14 cellular contexts compared by ENCODE assay signal in the genomic region with DNA sequence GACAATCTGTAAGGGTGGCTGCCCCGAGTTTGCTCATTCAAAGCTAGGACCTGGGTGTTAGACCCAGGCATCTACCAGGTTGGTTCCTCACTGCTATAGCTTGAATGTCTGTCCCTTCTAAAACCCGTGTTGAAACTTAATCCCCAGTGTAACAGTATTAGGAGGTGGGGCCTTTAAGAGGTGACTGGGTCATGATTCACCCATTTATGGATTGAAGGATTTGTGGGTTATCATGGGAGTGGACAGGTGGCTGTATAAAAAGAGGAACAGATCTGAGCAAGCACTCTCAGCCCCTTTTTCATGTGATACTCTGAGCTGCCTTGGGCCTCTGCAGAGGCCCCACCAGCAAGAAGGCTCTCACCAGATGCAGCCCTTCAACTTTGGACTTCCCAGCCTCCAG. TPM values are rescaled to one million over a fixed set of nuclear protein-coding genes. Genes with fewer than 3 reads are reported as not detected.
DNase-seq lines count a peak whose midpoint lies in the region; ATAC-seq and TF ChIP-seq lines count a peak whose summit lies in the region.
"Had no signal": no experiment of that assay in that cellular context is flagged by ENCODE, and none has a peak within 500 bp of the region (broad histone marks: within the 10 kb centered on the region; RNA-seq: fewer than 3 reads in every experiment).

No MANE protein-coding gene starts in this region.

- H2AFZ ChIP-seq in HCT116 (ENCODE audit: low read depth, low read length, poor library complexity, severe bottlenecking) = no peak overlapping the region

- RAD21 ChIA-PET in HCT116 (lab: Charles Lee; ENCODE audit: low non-redundant PET in 1 of 2, low total read pairs in 2 of 2, uncharacterized antibody in 2 of 2, unreplicated experiment in 2 of 2) = no interaction called here

- no peaks in the 10 kb centered on the region for H3K79me2 ChIP-seq in HCT116 (ENCODE audit: insufficient read depth, low read length)

- H3K27me3 ChIP-seq in HCT116 (ENCODE audit: insufficient read depth, low read length) (no peaks in the 10 kb centered on the region), WERI-Rb-1 (ENCODE audit: insufficient read depth, low read depth, severe bottlenecking) (no peaks in the 10 kb centered on the region), psoas muscle (ENCODE audit: insufficient read depth in 3 of 3, low read length in 2 of 3) (no peaks in the 10 kb centered on the region)
- H3K27me3 ChIP-seq: Peyer's patch had no signal

- in situ Hi-C loops in G401 (cut with HindIII; ENCODE audit: low sequenced_read_pairs) = no loop called here

- TF ChIP-seq CTCF in HCT116 (IDR thresholded peaks at IDR 0.05 in 2 of 3, conservative IDR thresholded peaks at IDR 0.05 in 1 of 3; ENCODE audit: borderline replicate concordance in 1 of 3, insufficient read depth in 1 of 3, low read depth in 2 of 3, low read length in 2 of 3) = no peak
- TF ChIP-seq CTCF in NB4 (IDR thresholded peaks at IDR 0.05; ENCODE audit: low read depth, low read length) = no peak
- no peak for TF ChIP-seq CTCF in WERI-Rb-1 (IDR thresholded peaks at IDR 0.05; ENCODE audit: low read depth, low read length)
- no peak for TF ChIP-seq CTCF in psoas muscle (IDR thresholded peaks at IDR 0.05)
- no peak for TF ChIP-seq CTCF in Calu3 (IDR thresholded peaks at IDR 0.05; ENCODE audit: unreplicated experiment)

- H3K36me3 ChIP-seq in HCT116 (ENCODE audit: control insufficient read depth in 1 of 2, insufficient read depth in 2 of 2, low read length in 2 of 2) (no peaks in the 10 kb centered on the region), WERI-Rb-1 (no peaks in the 10 kb centered on the region), psoas muscle (ENCODE audit: insufficient read depth in 1 of 2, low read depth in 1 of 2) (no peaks in the 10 kb centered on the region)
- H3K36me3 ChIP-seq: Peyer's patch had no signal

- no peaks in the 10 kb centered on the region for H3K27me3 Mint-ChIP-seq in Calu3 (ENCODE audit: unreplicated experiment)

- H3K4me3 ChIP-seq in HCT116 (replicated peaks in 1 of 2; ENCODE audit: low read depth in 1 of 2, low read length in 2 of 2) = no peak overlapping the region
- no peak overlapping the region for H3K4me3 ChIP-seq in NB4 (ENCODE audit: low read depth, low read length)
- H3K4me3 ChIP-seq in WERI-Rb-1 (ENCODE audit: low read depth, low read length) = no peak overlapping the region
- no peak overlapping the region for H3K4me3 ChIP-seq in psoas muscle
- H3K4me3 ChIP-seq: Peyer's patch had no signal

- no peaks in the 10 kb centered on the region for H3K9me3 Mint-ChIP-seq in Calu3 (ENCODE audit: low read depth, unreplicated experiment)

- no peaks in the 10 kb centered on the region for H3K9me3 ChIP-seq in HCT116 (ENCODE audit: control insufficient read depth in 1 of 2, insufficient read depth in 1 of 2, low read depth in 1 of 2, low read length in 2 of 2)
- H3K9me3 ChIP-seq in WERI-Rb-1 (ENCODE audit: severe bottlenecking) = peaks cover 9% of the 10 kb centered on the region
- H3K9me3 ChIP-seq in psoas muscle = no peaks in the 10 kb centered on the region
- H3K9me3 ChIP-seq: Peyer's patch had no signal

- H3K27ac ChIP-seq in HCT116 (ENCODE audit: low read depth, low read length) (no peak overlapping the region), WERI-Rb-1 (peak overlapping the region; percentile 8; the same call in 1 of the 2 replicates), psoas muscle (no peak overlapping the region)
- H3K27ac ChIP-seq: Peyer's patch had no signal

- no peak overlapping the region for H3K4me3 Mint-ChIP-seq in Calu3 (ENCODE audit: low read depth, unreplicated experiment)
- H3K4me3 Mint-ChIP-seq: CD14-positive monocyte had no signal

- BruUV-seq in HCT116 (replicated peaks; lab: Mats Ljungman, UMichigan) = no TSS peak
- BruUV-seq in Calu3 (replicated peaks; lab: Mats Ljungman, UMichigan) = no TSS peak

- DNase-seq in HCT116 (ENCODE audit: low read depth, low spot score) = no peak
- peak; percentile 38 for DNase-seq in NB4 (ENCODE audit: low read depth)
- DNase-seq in WERI-Rb-1 = no peak
- no peak for DNase-seq in psoas muscle
- DNase-seq in Calu3 = no peak
- no peak for DNase-seq in putamen (ENCODE audit: low spot score)
- DNase-seq in G401 (ENCODE audit: low spot score) = no peak
- DNase-seq: NCI-H1436 treated with DMSO at 0.1 percent for 48 hours, NCI-H2029 treated with DMSO at 0.1 percent for 48 hours, NCI-H2171 treated with DMSO at 0.1 percent for 48 hours, NCI-H774, Peyer's patch, SHP77 treated with DMSO at 0.1 percent for 48 hours had no signal

- no peak overlapping the region for H3K27ac Mint-ChIP-seq in Calu3 (ENCODE audit: unreplicated experiment)

- peaks cover 3 to 11% of the 10 kb centered on the region in 2 experiments; a peak in 2 of 4 replicates for H3K4me1 ChIP-seq in HCT116 (ENCODE audit: control insufficient read depth in 1 of 2, insufficient read depth in 2 of 2, low read length in 2 of 2)
- H3K4me1 ChIP-seq in psoas muscle = peaks cover 4% of the 10 kb centered on the region
- H3K4me1 ChIP-seq: Peyer's patch had no signal

- H3K36me3 Mint-ChIP-seq in Calu3 (ENCODE audit: insufficient read depth, unreplicated experiment) = no peaks in the 10 kb centered on the region
- H3K36me3 Mint-ChIP-seq: CD14-positive monocyte had no signal

- no peaks in the 10 kb centered on the region for H3K4me1 Mint-ChIP-seq in Calu3 (ENCODE audit: low read depth, unreplicated experiment)

- H3K9ac ChIP-seq in HCT116 (ENCODE audit: low read length) = no peak overlapping the region

- POLR2A ChIA-PET in HCT116 (lab: Charles Lee) = no interaction called here

- no peak for TF ChIP-seq POLR2A in HCT116 (IDR thresholded peaks at IDR 0.05; ENCODE audit: borderline replicate concordance, extremely low read depth, insufficient read depth, insufficient read length)
- TF ChIP-seq POLR2A in NB4 (IDR thresholded peaks at IDR 0.05; ENCODE audit: extremely low read depth, insufficient read length) = no peak

- H4K20me1 ChIP-seq in HCT116 (ENCODE audit: insufficient read depth) = no peaks in the 10 kb centered on the region

- no peak overlapping the region for H3K4me2 ChIP-seq in HCT116 (ENCODE audit: low read length)

- no peaks in the 10 kb centered on the region for H3K9me2 ChIP-seq in HCT116 (ENCODE audit: insufficient read depth)

- ATAC-seq in HCT116 (peak; percentile 54), psoas muscle (peak in 3 of 4 donors; percentile 14 to 36 (median 19))

- CTCF ChIA-PET in HCT116 (lab: Charles Lee) = interaction anchor here (1.0 kb wide), 1 partner anchor 648 kb away, joined by 3 read pairs; no protein-coding TSS in a partner anchor
- CTCF ChIA-PET in Calu3 (lab: Charles Lee) = no interaction called here

- 59 to 73% (median 63%) methylated on average over 2 of the region's 2 CpGs for WGBS in psoas muscle, 3 donors

- TF ChIP-seq RAD21 in HCT116 (IDR thresholded peaks at IDR 0.05; ENCODE audit: low read depth) = no peak

- intact Hi-C loops in HCT116 (cut with micrococcal nuclease) = no loop called here
- intact Hi-C loops in psoas muscle (cut with DNase I) = no loop called here
- intact Hi-C loops in Calu3 (cut with micrococcal nuclease; ENCODE audit: unreplicated experiment) = no loop called here

TF ChIP-seq in HCT116, 20 proteins besides CTCF, POLR2A, EP300 and RAD21:
- TF ChIP-seq EGR1 (IDR thresholded peaks at IDR 0.05; ENCODE audit: low read depth) (no peak), ZFX (IDR thresholded peaks at IDR 0.05) (no peak), SRF (IDR thresholded peaks at IDR 0.05; ENCODE audit: low read depth) (no peak), EZH2phosphoT487 (IDR thresholded peaks at IDR 0.05; ENCODE audit: borderline replicate concordance) (no peak), EZH2 (IDR thresholded peaks at IDR 0.05) (no peak), CEBPB (IDR thresholded peaks at IDR 0.05; ENCODE audit: low read depth) (no peak), SIN3A (IDR thresholded peaks at IDR 0.05; ENCODE audit: low read depth) (no peak), YY1 (IDR thresholded peaks at IDR 0.05; ENCODE audit: extremely low read depth, insufficient replicate concordance, low read depth, low read length) (no peak), JUND (IDR thresholded peaks at IDR 0.05) (no peak)
- TF ChIP-seq, protein P1, sequence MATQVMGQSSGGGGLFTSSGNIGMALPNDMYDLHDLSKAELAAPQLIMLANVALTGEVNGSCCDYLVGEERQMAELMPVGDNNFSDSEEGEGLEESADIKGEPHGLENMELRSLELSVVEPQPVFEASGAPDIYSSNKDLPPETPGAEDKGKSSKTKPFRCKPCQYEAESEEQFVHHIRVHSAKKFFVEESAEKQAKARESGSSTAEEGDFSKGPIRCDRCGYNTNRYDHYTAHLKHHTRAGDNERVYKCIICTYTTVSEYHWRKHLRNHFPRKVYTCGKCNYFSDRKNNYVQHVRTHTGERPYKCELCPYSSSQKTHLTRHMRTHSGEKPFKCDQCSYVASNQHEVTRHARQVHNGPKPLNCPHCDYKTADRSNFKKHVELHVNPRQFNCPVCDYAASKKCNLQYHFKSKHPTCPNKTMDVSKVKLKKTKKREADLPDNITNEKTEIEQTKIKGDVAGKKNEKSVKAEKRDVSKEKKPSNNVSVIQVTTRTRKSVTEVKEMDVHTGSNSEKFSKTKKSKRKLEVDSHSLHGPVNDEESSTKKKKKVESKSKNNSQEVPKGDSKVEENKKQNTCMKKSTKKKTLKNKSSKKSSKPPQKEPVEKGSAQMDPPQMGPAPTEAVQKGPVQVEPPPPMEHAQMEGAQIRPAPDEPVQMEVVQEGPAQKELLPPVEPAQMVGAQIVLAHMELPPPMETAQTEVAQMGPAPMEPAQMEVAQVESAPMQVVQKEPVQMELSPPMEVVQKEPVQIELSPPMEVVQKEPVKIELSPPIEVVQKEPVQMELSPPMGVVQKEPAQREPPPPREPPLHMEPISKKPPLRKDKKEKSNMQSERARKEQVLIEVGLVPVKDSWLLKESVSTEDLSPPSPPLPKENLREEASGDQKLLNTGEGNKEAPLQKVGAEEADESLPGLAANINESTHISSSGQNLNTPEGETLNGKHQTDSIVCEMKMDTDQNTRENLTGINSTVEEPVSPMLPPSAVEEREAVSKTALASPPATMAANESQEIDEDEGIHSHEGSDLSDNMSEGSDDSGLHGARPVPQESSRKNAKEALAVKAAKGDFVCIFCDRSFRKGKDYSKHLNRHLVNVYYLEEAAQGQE (IDR thresholded peaks at IDR 0.05; ENCODE audit: low read depth) = no peak
- TF ChIP-seq, protein P2, sequence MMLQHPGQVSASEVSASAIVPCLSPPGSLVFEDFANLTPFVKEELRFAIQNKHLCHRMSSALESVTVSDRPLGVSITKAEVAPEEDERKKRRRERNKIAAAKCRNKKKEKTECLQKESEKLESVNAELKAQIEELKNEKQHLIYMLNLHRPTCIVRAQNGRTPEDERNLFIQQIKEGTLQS (IDR thresholded peaks at IDR 0.05) = no peak

RNA-seq across cellular contexts. Expression of a gene that starts 29.4 kb away (rescaled TPM):
- total RNA-seq in HCT116 (2021; ENCODE audit: unreplicated experiment) = 83.7 TPM
- polyA plus RNA-seq in HCT116 (2012) = 25.3 and 43.6 TPM in 2 replicates
- 10 to 100 TPM; 20.5 to 50.3 (median 38.3) TPM for total RNA-seq in psoas muscle
- 10 to 100 TPM; 44.0 to 52.1 (median 45.0) TPM for polyA plus RNA-seq in psoas muscle
- 46.4 and 50.0 TPM in 2 replicates for total RNA-seq in Calu3 (2022)
- 159 and 188 TPM in 2 replicates for total RNA-seq in G401 (2014; rRNA removed; shearing (Covaris generic))
